In the genomic region with DNA sequence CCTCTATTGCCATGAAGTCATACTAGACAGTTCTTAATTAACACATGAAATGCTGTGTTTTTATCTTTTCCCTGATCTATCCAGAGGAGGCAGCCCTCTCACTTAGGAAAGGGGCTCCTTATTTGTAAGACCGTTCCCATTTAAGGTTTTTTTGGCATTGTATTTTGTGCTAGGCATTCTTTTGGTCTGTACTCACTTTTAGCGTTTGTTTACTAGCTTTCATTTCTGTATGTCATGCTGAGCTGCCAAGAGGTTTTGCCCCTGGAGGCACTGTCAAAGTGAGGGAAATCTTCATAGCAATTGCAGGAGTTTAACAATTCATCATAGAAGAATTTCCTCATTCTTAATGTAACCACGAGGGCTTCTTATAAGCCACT, we compare ENCODE assay signal across 16 cellular contexts. TPM values are rescaled to one million over a fixed set of nuclear protein-coding genes. Genes with fewer than 3 reads are reported as not detected.
DNase-seq lines count a peak whose midpoint lies in the region; ATAC-seq, FAIRE-seq and TF ChIP-seq lines count a peak whose summit lies in the region.
"Had no signal": no experiment of that assay in that cellular context is flagged by ENCODE, and none has a peak within 500 bp of the region (broad histone marks: within the 10 kb centered on the region; RNA-seq: fewer than 3 reads in every experiment).

No MANE protein-coding gene starts in this region.

- peak overlapping the region; percentile 11 for H3K27ac Mint-ChIP-seq in type B pancreatic cell
- H3K27ac Mint-ChIP-seq: nephron had no signal

- ATAC-seq in GM18517 (IDR thresholded peaks at IDR 0.05; ENCODE audit: unreplicated experiment) (no peak), GM19397 (IDR thresholded peaks at IDR 0.05; ENCODE audit: unreplicated experiment) (no peak)
- no peak for ATAC-seq in stimulated activated naive CD8-positive, alpha-beta T cell treated with anti-CD3 and anti-CD28 coated beads, Interleukin-15, Interleukin-2, amounts not matched to agents 100 U/mL and 50 U/mL, for 24 hours

- H3K4me1 Mint-ChIP-seq in type B pancreatic cell (ENCODE audit: unreplicated experiment), result peaks cover 5% of the 10 kb centered on the region
- H3K4me1 Mint-ChIP-seq: nephron had no signal

- TF ChIP-seq POLR2A in H54 (IDR thresholded peaks at IDR 0.05; ENCODE audit: low read depth, low read length), result no peak

- H3K9me3 Mint-ChIP-seq in type B pancreatic cell, result peaks cover 4% of the 10 kb centered on the region
- H3K9me3 Mint-ChIP-seq: nephron had no signal

- no peaks in the 10 kb centered on the region for H3K27me3 Mint-ChIP-seq in type B pancreatic cell

- no peak for FAIRE-seq in H54 (lab: Jason Lieb, UNC)
- FAIRE-seq: GM18507, keratinocyte had no signal

- peak overlapping the region; percentile 23 for H3K4me3 Mint-ChIP-seq in type B pancreatic cell
- H3K4me3 Mint-ChIP-seq: nephron had no signal

- DNase-seq in H54 (ENCODE audit: insufficient read length, low spot score), result peak; percentile 11
- DNase-seq in amniotic epithelial cell (ENCODE audit: low read depth), result peak; percentile 87
- peak; percentile 51 for DNase-seq in foreskin melanocyte
- DNase-seq in type B pancreatic cell (ENCODE audit: extremely low spot score, unreplicated experiment), result no peak
- no peak for DNase-seq in stimulated activated naive CD8-positive, alpha-beta T cell treated with anti-CD3 and anti-CD28 coated beads, Interleukin-15, Interleukin-2, amounts not matched to agents 100 U/mL and 50 U/mL, for 24 hours
- DNase-seq: aorta; erythroblast; NCI-H1092 treated with DMSO at 0.1 percent for 48 hours; NCI-H446 treated with DMSO at 0.1 percent for 48 hours; Right ventricle myocardium superior; stimulated activated CD4-positive, alpha-beta T cell treated with anti-CD3 and anti-CD28 coated beads, Interleukin-15, amount 100 ng/mL, for 24 hours had no signal

- H3K36me3 Mint-ChIP-seq in type B pancreatic cell, result peaks cover 54% of the 10 kb centered on the region

- TF ChIP-seq CTCF in type B pancreatic cell (conservative IDR thresholded peaks at IDR 0.05), result no peak

RNA-seq across cellular contexts. Expression of gene MTR, which starts 59.5 kb away (rescaled TPM):
- total RNA-seq in type B pancreatic cell (ENCODE audit: low replicate concordance), result 26.9 and 44.1 TPM in 2 replicates

Comparison
In these comparisons a context has a peak if more than half of its experiments do, and no peak if none do; other contexts are left out.
1. DNase-seq: peak in H54 (single experiment), amniotic epithelial cell (single experiment) and foreskin melanocyte (single experiment); none in type B pancreatic cell (single experiment) and stimulated activated naive CD8-positive, alpha-beta T cell treated with anti-CD3 and anti-CD28 coated beads, Interleukin-15, Interleukin-2, amounts not matched to agents 100 U/mL and 50 U/mL, for 24 hours (single experiment).